ENCODE assay signal across 10 cellular contexts in genomic region chr2:85799215-85799956, GRCh38. TPM values are rescaled to one million over a fixed set of nuclear protein-coding genes. Genes with fewer than 3 reads are reported as not detected.
DNase-seq lines count a peak whose midpoint lies in the region; ATAC-seq and TF ChIP-seq lines count a peak whose summit lies in the region.
"Had no signal": no experiment of that assay in that cellular context is flagged by ENCODE, and none has a peak within 500 bp of the region (broad histone marks: within the 10 kb centered on the region; RNA-seq: fewer than 3 reads in every experiment).

No MANE protein-coding gene starts in this region.

- no peaks in the 10 kb centered on the region for H4K20me1 ChIP-seq in hepatocyte (ENCODE audit: insufficient read depth, poor library complexity, severe bottlenecking)

- peaks cover 15 to 32% of the 10 kb centered on the region in 2 donors for H3K27me3 Mint-ChIP-seq in natural killer cell treated with Interleukin-12 subunit alpha and Interleukin-12 subunit beta and Interleukin-15 and Interleukin-18, amount 100 ng/mL, for 72 hours
- H3K27me3 Mint-ChIP-seq in natural killer cell (ENCODE audit: low read depth in 2 of 2), result peaks cover 9 to 17% of the 10 kb centered on the region in 2 donors

- H3K9me3 ChIP-seq in hepatocyte (ENCODE audit: low read depth) (no peaks in the 10 kb centered on the region), upper lobe of right lung (no peaks in the 10 kb centered on the region)

- peaks cover 23% of the 10 kb centered on the region for H3K4me1 ChIP-seq in hepatocyte (ENCODE audit: insufficient read depth)
- H3K4me1 ChIP-seq in upper lobe of right lung, result peaks cover 32% of the 10 kb centered on the region

- H3K79me2 ChIP-seq in hepatocyte, result no peaks in the 10 kb centered on the region

- no peak overlapping the region for H3K4me2 ChIP-seq in hepatocyte
- H3K4me2 ChIP-seq: BLaER1 treated with 17β-estradiol and CSF1 and Interleukin-3, amounts not matched to agents 10 nM and 100 nM had no signal

- H3K36me3 ChIP-seq in hepatocyte (replicated peaks; ENCODE audit: insufficient read depth, low read depth), result no peaks in the 10 kb centered on the region
- no peaks in the 10 kb centered on the region for H3K36me3 ChIP-seq in upper lobe of right lung
- H3K36me3 ChIP-seq: BLaER1 treated with 17β-estradiol and CSF1 and Interleukin-3, amounts not matched to agents 10 nM and 100 nM had no signal

- H3K4me1 Mint-ChIP-seq in natural killer cell treated with Interleukin-12 subunit alpha and Interleukin-12 subunit beta and Interleukin-15 and Interleukin-18, amount 100 ng/mL, for 72 hours (ENCODE audit: low read depth in 2 of 2), result peaks cover 9% of the 10 kb centered on the region in 2 donors
- peaks cover 9% of the 10 kb centered on the region in 2 donors for H3K4me1 Mint-ChIP-seq in natural killer cell

- peak overlapping the region in 1 of 2 donors; percentile 33 for H3K27ac Mint-ChIP-seq in natural killer cell treated with Interleukin-12 subunit alpha and Interleukin-12 subunit beta and Interleukin-15 and Interleukin-18, amount 100 ng/mL, for 72 hours
- H3K27ac Mint-ChIP-seq in natural killer cell, result no peak overlapping the region

- TF ChIP-seq CTCF in natural killer cell (IDR thresholded peaks at IDR 0.05) (no peak), hepatocyte (IDR thresholded peaks at IDR 0.05; ENCODE audit: poor library complexity) (no peak), upper lobe of right lung (IDR thresholded peaks at IDR 0.05) (no peak)

- H2AFZ ChIP-seq in hepatocyte, result no peak overlapping the region

- H3K27ac ChIP-seq in hepatocyte (no peak overlapping the region), upper lobe of right lung (no peak overlapping the region)
- H3K27ac ChIP-seq: BLaER1 treated with 17β-estradiol and CSF1 and Interleukin-3, amounts not matched to agents 10 nM and 100 nM had no signal

- DNase-seq in natural killer cell treated with Interleukin-12 subunit alpha and Interleukin-12 subunit beta and Interleukin-15 and Interleukin-18, amount 100 ng/mL, for 72 hours (ENCODE audit: low spot score), result peak; percentile 31
- DNase-seq in natural killer cell, result no peak
- peak; percentile 48 for DNase-seq in hepatocyte (ENCODE audit: low spot score)
- peak; percentile 74 for DNase-seq in upper lobe of right lung
- no peak for DNase-seq in NCI-H2171 treated with DMSO at 0.1 percent for 48 hours (lab: John Stamatoyannopoulos, UW)
- no peak for DNase-seq in T1000 (lab: John Stamatoyannopoulos, UW)
- DNase-seq: NCI-H1417 had no signal

- no peak overlapping the region for H3K4me3 Mint-ChIP-seq in natural killer cell treated with Interleukin-12 subunit alpha and Interleukin-12 subunit beta and Interleukin-15 and Interleukin-18, amount 100 ng/mL, for 72 hours
- H3K4me3 Mint-ChIP-seq in natural killer cell, result no peak overlapping the region

- H3K4me3 ChIP-seq in hepatocyte (no peak overlapping the region), upper lobe of right lung (no peak overlapping the region)
- H3K4me3 ChIP-seq: BLaER1 treated with 17β-estradiol and CSF1 and Interleukin-3, amounts not matched to agents 10 nM and 100 nM had no signal

- WGBS in hepatocyte (ENCODE audit: low lambda C conversion rate, missing lambda C conversion rate), result 83% methylated on average over 11 of the region's 11 CpGs

- H3K27me3 ChIP-seq in hepatocyte (no peaks in the 10 kb centered on the region), upper lobe of right lung (no peaks in the 10 kb centered on the region)
- H3K27me3 ChIP-seq: BLaER1 treated with 17β-estradiol and CSF1 and Interleukin-3, amounts not matched to agents 10 nM and 100 nM had no signal

- no peaks in the 10 kb centered on the region for H3K9me2 ChIP-seq in hepatocyte (replicated peaks; ENCODE audit: insufficient read depth)

- ATAC-seq in natural killer cell treated with Interleukin-12 subunit alpha and Interleukin-12 subunit beta and Interleukin-15 and Interleukin-18, amount 100 ng/mL, for 72 hours, result no peak
- no peak for ATAC-seq in natural killer cell
- peak; percentile 36 for ATAC-seq in SK-N-SH treated with all-trans-retinoic acid at 6 μM for 48 hours
- peak; percentile 36 for ATAC-seq in upper lobe of right lung
- no peak for ATAC-seq in HG03025 (IDR thresholded peaks at IDR 0.05; ENCODE audit: low FRiP score, unreplicated experiment)

- no peaks in the 10 kb centered on the region for H3K36me3 Mint-ChIP-seq in natural killer cell treated with Interleukin-12 subunit alpha and Interleukin-12 subunit beta and Interleukin-15 and Interleukin-18, amount 100 ng/mL, for 72 hours
- H3K36me3 Mint-ChIP-seq in natural killer cell, result no peaks in the 10 kb centered on the region

- intact Hi-C loops in natural killer cell (cut with micrococcal nuclease) (no loop called here), upper lobe of right lung (cut with DNase I) (no loop called here)

- no peaks in the 10 kb centered on the region for H3K9me3 Mint-ChIP-seq in natural killer cell treated with Interleukin-12 subunit alpha and Interleukin-12 subunit beta and Interleukin-15 and Interleukin-18, amount 100 ng/mL, for 72 hours
- H3K9me3 Mint-ChIP-seq in natural killer cell, result no peaks in the 10 kb centered on the region

TF ChIP-seq in SK-N-SH treated with all-trans-retinoic acid at 6 μM for 48 hours, 23 proteins besides CTCF, POLR2A, EP300 and RAD21:
- TF ChIP-seq ISL1 (CRISPR knock-in tag; IDR thresholded peaks at IDR 0.05), result no peak
- TF ChIP-seq ESRRG (CRISPR knock-in tag; IDR thresholded peaks at IDR 0.05), result no peak
- no peak for TF ChIP-seq PATZ1 (CRISPR knock-in tag; IDR thresholded peaks at IDR 0.05; ENCODE audit: borderline replicate concordance)
- TF ChIP-seq ZNF8 (CRISPR knock-in tag; IDR thresholded peaks at IDR 0.05), result no peak
- no peak for TF ChIP-seq GLIS3 (CRISPR knock-in tag; IDR thresholded peaks at IDR 0.05)
- no peak for TF ChIP-seq TOX (CRISPR knock-in tag; IDR thresholded peaks at IDR 0.05; ENCODE audit: borderline replicate concordance)
- no peak for TF ChIP-seq BACH2 (CRISPR knock-in tag; IDR thresholded peaks at IDR 0.05; ENCODE audit: borderline replicate concordance)
- TF ChIP-seq CSRNP3 (CRISPR knock-in tag; IDR thresholded peaks at IDR 0.05), result no peak

RNA-seq across cellular contexts. Expression of gene ATOH8, which starts 45.6 kb away (rescaled TPM):
- not detected for total RNA-seq in natural killer cell treated with Interleukin-12 subunit alpha and Interleukin-12 subunit beta and Interleukin-15 and Interleukin-18, amount 100 ng/mL, for 72 hours
- total RNA-seq in natural killer cell, result under 1 TPM in 1 of 3 donors, not detected in 2; 0.23 TPM
- 2.0 and 2.9 TPM in 2 replicates for total RNA-seq in hepatocyte
- polyA plus RNA-seq in hepatocyte, result 1.3 and 2.1 TPM in 2 replicates
- 93.6 TPM for total RNA-seq in upper lobe of right lung

Comparison
In these comparisons a context has a peak if more than half of its experiments do, and no peak if none do; other contexts are left out.
1. DNase-seq: peak in natural killer cell treated with Interleukin-12 subunit alpha and Interleukin-12 subunit beta and Interleukin-15 and Interleukin-18, amount 100 ng/mL, for 72 hours (single experiment), hepatocyte (single experiment) and upper lobe of right lung (single experiment); none in natural killer cell (single experiment), NCI-H2171 treated with DMSO at 0.1 percent for 48 hours (single experiment) and T1000 (single experiment).
2. ATAC-seq: peak in SK-N-SH treated with all-trans-retinoic acid at 6 μM for 48 hours (single experiment) and upper lobe of right lung (single experiment); none in natural killer cell treated with Interleukin-12 subunit alpha and Interleukin-12 subunit beta and Interleukin-15 and Interleukin-18, amount 100 ng/mL, for 72 hours (0 of 2), natural killer cell (0 of 3) and HG03025 (single experiment).
3. RNA of gene ATOH8, which starts 45.6 kb away (total RNA-seq): 93.6 TPM in upper lobe of right lung (single experiment); 2.0 to 2.9 TPM in hepatocyte, not detected in natural killer cell treated with Interleukin-12 subunit alpha and Interleukin-12 subunit beta and Interleukin-15 and Interleukin-18, amount 100 ng/mL, for 72 hours and 0.23 TPM in natural killer cell; every median in the first group is over 10 times any median in the second.